ENCODE assay signal across 17 cellular contexts in genomic region chr2:221929259-221929658, GRCh38.
A peak's percentile ranks its signal among the peaks of the same experiment; 100 is the strongest.
DNase-seq lines count a peak whose midpoint lies in the region; ATAC-seq and TF ChIP-seq lines count a peak whose summit lies in the region.
"Had no signal": no experiment of that assay in that cellular context is flagged by ENCODE, and none has a peak within 500 bp of the region (broad histone marks: within the 10 kb centered on the region; RNA-seq: fewer than 3 reads in every experiment).

No MANE protein-coding gene starts in this region.

- TF ChIP-seq CTCF in GM12865 (IDR thresholded peaks at IDR 0.05; ENCODE audit: insufficient read depth, low read depth, low read length, missing control alignments), result no peak
- no peak for TF ChIP-seq CTCF in glutamatergic neuron (IDR thresholded peaks at IDR 0.05; ENCODE audit: partially characterized antibody, unreplicated experiment)

- H3K9me3 Mint-ChIP-seq in glutamatergic neuron (ENCODE audit: unreplicated experiment), result peaks cover 3% of the 10 kb centered on the region

- DNase-seq in GM12865 (ENCODE audit: low read depth) (peak; percentile 21), glutamatergic neuron (no peak), DMS153 treated with DMSO at 0.1 percent for 48 hours (lab: John Stamatoyannopoulos, UW; ENCODE audit: unreplicated experiment) (no peak), KBM-7 (no peak)
- DNase-seq: 8988T; CD4-positive, alpha-beta memory T cell; DMS153; DMS79 treated with DMSO at 0.1 percent for 48 hours; GOT3; H7; HFFc6 had no signal

- in situ Hi-C loops in KBM-7 (cut with MboI; ENCODE audit: low pct_unique_long_range_greater_than_20kb, low sequenced_read_pairs), result no loop called here

- H3K27me3 Mint-ChIP-seq in glutamatergic neuron (ENCODE audit: unreplicated experiment), result no peaks in the 10 kb centered on the region

- H3K4me1 Mint-ChIP-seq in glutamatergic neuron (ENCODE audit: low read depth, unreplicated experiment), result peaks cover 8% of the 10 kb centered on the region
- H3K4me1 Mint-ChIP-seq: CD14-positive monocyte; CD4-positive, alpha-beta memory T cell had no signal

- ATAC-seq in GM18868 (IDR thresholded peaks at IDR 0.05; ENCODE audit: unreplicated experiment), result peak; percentile 62
- peak; percentile 44 for ATAC-seq in HG03432 (IDR thresholded peaks at IDR 0.05; ENCODE audit: unreplicated experiment)
- ATAC-seq in GM21528 (IDR thresholded peaks at IDR 0.05; ENCODE audit: low FRiP score, unreplicated experiment), result no peak
- ATAC-seq: HCT116 had no signal

- no peak overlapping the region for H3K4me3 Mint-ChIP-seq in glutamatergic neuron (ENCODE audit: unreplicated experiment)
- H3K4me3 Mint-ChIP-seq: CD14-positive monocyte; CD4-positive, alpha-beta memory T cell; HFFc6 had no signal

- H3K36me3 Mint-ChIP-seq in glutamatergic neuron (ENCODE audit: unreplicated experiment), result no peaks in the 10 kb centered on the region
- H3K36me3 Mint-ChIP-seq: CD14-positive monocyte; CD4-positive, alpha-beta memory T cell had no signal

- peak overlapping the region; percentile 88 for H3K27ac Mint-ChIP-seq in glutamatergic neuron (ENCODE audit: unreplicated experiment)
- H3K27ac Mint-ChIP-seq: CD14-positive monocyte; CD4-positive, alpha-beta memory T cell; HFFc6 had no signal

- no peak overlapping the region for H3K4me3 ChIP-seq in GM12865 (ENCODE audit: low read depth, low read length)
- H3K4me3 ChIP-seq: BLaER1 had no signal
